ENCODE assay signal across 15 cellular contexts in the genomic region with DNA sequence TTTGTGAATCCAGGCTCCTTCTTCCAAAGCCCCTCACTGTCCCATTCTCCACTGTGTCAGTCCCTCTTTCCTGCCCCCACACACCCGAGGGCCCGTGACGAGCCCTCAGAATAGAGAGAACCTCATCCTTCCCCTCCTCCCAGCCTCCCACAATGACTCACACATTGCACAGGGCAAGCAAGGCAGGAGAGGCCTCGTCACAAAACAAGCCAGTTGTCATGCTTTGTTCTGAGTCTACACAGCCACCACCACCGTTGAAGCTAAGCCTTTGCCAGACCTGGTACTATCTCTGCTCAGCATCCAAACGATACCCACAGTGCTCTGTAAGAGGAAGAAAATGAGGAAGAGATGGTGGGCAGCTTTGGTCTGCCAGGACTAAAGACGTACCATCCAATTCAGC.
DNase-seq lines count a peak whose midpoint lies in the region; ATAC-seq and TF ChIP-seq lines count a peak whose summit lies in the region.
"Had no signal": no experiment of that assay in that cellular context is flagged by ENCODE, and none has a peak within 500 bp of the region (broad histone marks: within the 10 kb centered on the region; RNA-seq: fewer than 3 reads in every experiment).

No MANE protein-coding gene starts in this region.

- DNase-seq in CD4-positive, CD25-positive, alpha-beta regulatory T cell, result no peak
- DNase-seq in M059J (ENCODE audit: low read depth) (peak; percentile 82), astrocyte of the hippocampus (ENCODE audit: low read depth, low spot score) (peak; percentile 60), spleen (no peak), activated gamma-delta T cell treated with Interleukin-2 at 50 U/mL for 16 hours (no peak), ACHN (no peak), lower lobe of right lung (no peak)
- DNase-seq: activated B cell treated with CpG ODN at 0.5 μM for 24 hours; activated naive CD8-positive, alpha-beta T cell treated with anti-CD3 and anti-CD28 coated beads, Interleukin-2, amount 50 U/mL, for 24 hours; MG63; NCI-H2227 treated with DMSO at 0.1 percent for 48 hours; SW 1271; thyroid gland had no signal

- no peak overlapping the region for H3K27ac ChIP-seq in CD4-positive, CD25-positive, alpha-beta regulatory T cell (ENCODE audit: insufficient read depth, low read length, poor library complexity, severe bottlenecking)
- H3K27ac ChIP-seq in spleen (no peak overlapping the region), lower lobe of right lung (no peak overlapping the region)
- H3K27ac ChIP-seq: thyroid gland had no signal

- in situ Hi-C loops in ACHN (cut with HindIII; ENCODE audit: low pct_ligation_motif_present, low pct_unique_long_range_greater_than_20kb, low sequenced_read_pairs), result no loop called here

- intact Hi-C loops in spleen (cut with DNase I; ENCODE audit: low total_unique reads), result no loop called here
- intact Hi-C loops in lower lobe of right lung (cut with DNase I), result no loop called here

- no peak overlapping the region for H3K4me3 Mint-ChIP-seq in CD4-positive, CD25-positive, alpha-beta regulatory T cell
- no peak overlapping the region for H3K4me3 Mint-ChIP-seq in nephron
- H3K4me3 Mint-ChIP-seq: activated B cell treated with CpG ODN at 0.5 μM for 24 hours; activated naive CD8-positive, alpha-beta T cell treated with anti-CD3 and anti-CD28 coated beads, Interleukin-2, amount 50 U/mL, for 24 hours; memory B cell had no signal

- no peaks in the 10 kb centered on the region for H3K9me3 ChIP-seq in CD4-positive, CD25-positive, alpha-beta regulatory T cell (ENCODE audit: control insufficient read depth in 2 of 2, low read length in 2 of 2)
- no peaks in the 10 kb centered on the region for H3K9me3 ChIP-seq in spleen
- H3K9me3 ChIP-seq in lower lobe of right lung, result no peaks in the 10 kb centered on the region
- H3K9me3 ChIP-seq: MG63, thyroid gland had no signal

- H3K4me3 ChIP-seq in CD4-positive, CD25-positive, alpha-beta regulatory T cell (ENCODE audit: low read depth, low read length), result no peak overlapping the region
- no peak overlapping the region for H3K4me3 ChIP-seq in spleen
- no peak overlapping the region for H3K4me3 ChIP-seq in lower lobe of right lung
- H3K4me3 ChIP-seq: MG63, thyroid gland had no signal

- no peaks in the 10 kb centered on the region for H3K27me3 ChIP-seq in CD4-positive, CD25-positive, alpha-beta regulatory T cell (ENCODE audit: control insufficient read depth, insufficient read depth, low read length)
- H3K27me3 ChIP-seq in spleen (replicated peaks in 1 of 7) (no peaks in the 10 kb centered on the region), lower lobe of right lung (ENCODE audit: low read depth) (no peaks in the 10 kb centered on the region)
- H3K27me3 ChIP-seq: MG63, thyroid gland had no signal

- WGBS in spleen, 5 donors, result 73 to 80% (median 76%) methylated on average over 7 of the region's 7 CpGs

- TF ChIP-seq POLR2A in spleen (IDR thresholded peaks at IDR 0.05), result no peak

- no peaks in the 10 kb centered on the region for H3K36me3 Mint-ChIP-seq in CD4-positive, CD25-positive, alpha-beta regulatory T cell
- no peaks in the 10 kb centered on the region for H3K36me3 Mint-ChIP-seq in nephron (ENCODE audit: low read depth)
- H3K36me3 Mint-ChIP-seq: memory B cell had no signal

- H3K9me3 Mint-ChIP-seq in CD4-positive, CD25-positive, alpha-beta regulatory T cell, result peaks cover 0 to 4% (median 0%) of the 10 kb centered on the region in 7 donors
- H3K9me3 Mint-ChIP-seq in nephron, result no peaks in the 10 kb centered on the region
- H3K9me3 Mint-ChIP-seq: activated B cell treated with CpG ODN at 0.5 μM for 24 hours; activated naive CD8-positive, alpha-beta T cell treated with anti-CD3 and anti-CD28 coated beads, Interleukin-2, amount 50 U/mL, for 24 hours; memory B cell had no signal

- peak overlapping the region in 2 of 3 donors; percentile 39 to 40 for H3K27ac Mint-ChIP-seq in CD4-positive, CD25-positive, alpha-beta regulatory T cell
- peak overlapping the region; percentile 0 to 25 (median 21) for H3K27ac Mint-ChIP-seq in nephron
- H3K27ac Mint-ChIP-seq: activated B cell treated with CpG ODN at 0.5 μM for 24 hours; activated naive CD8-positive, alpha-beta T cell treated with anti-CD3 and anti-CD28 coated beads, Interleukin-2, amount 50 U/mL, for 24 hours; memory B cell had no signal

- no peak for TF ChIP-seq CTCF in nephron (IDR thresholded peaks at IDR 0.05; ENCODE audit: unreplicated experiment in 3 of 3)
- no peak for TF ChIP-seq CTCF in spleen (IDR thresholded peaks at IDR 0.05 in 8 of 11, conservative IDR thresholded peaks at IDR 0.05 in 3 of 11)
- no peak for TF ChIP-seq CTCF in lower lobe of right lung (IDR thresholded peaks at IDR 0.05)

- no peaks in the 10 kb centered on the region for H3K36me3 ChIP-seq in CD4-positive, CD25-positive, alpha-beta regulatory T cell (ENCODE audit: control insufficient read depth, insufficient read depth, low read length)
- H3K36me3 ChIP-seq in spleen (no peaks in the 10 kb centered on the region), lower lobe of right lung (no peaks in the 10 kb centered on the region)
- H3K36me3 ChIP-seq: MG63, thyroid gland had no signal

- no peaks in the 10 kb centered on the region for H3K4me1 ChIP-seq in CD4-positive, CD25-positive, alpha-beta regulatory T cell (ENCODE audit: control insufficient read depth, insufficient read depth, low read length, poor library complexity, severe bottlenecking)
- no peaks in the 10 kb centered on the region for H3K4me1 ChIP-seq in spleen
- H3K4me1 ChIP-seq in lower lobe of right lung, result no peaks in the 10 kb centered on the region
- H3K4me1 ChIP-seq: thyroid gland had no signal

- ATAC-seq in CD4-positive, CD25-positive, alpha-beta regulatory T cell (ENCODE audit: low read depth in 2 of 2), result no peak
- ATAC-seq in lower lobe of right lung, result no peak
- ATAC-seq: activated naive CD8-positive, alpha-beta T cell treated with anti-CD3 and anti-CD28 coated beads, Interleukin-2, amount 50 U/mL, for 24 hours had no signal

- H3K27me3 Mint-ChIP-seq in CD4-positive, CD25-positive, alpha-beta regulatory T cell, result peaks cover 4% of the 10 kb centered on the region
- H3K27me3 Mint-ChIP-seq in nephron (ENCODE audit: low read depth), result peaks cover 4% of the 10 kb centered on the region
- H3K27me3 Mint-ChIP-seq: activated B cell treated with CpG ODN at 0.5 μM for 24 hours; activated naive CD8-positive, alpha-beta T cell treated with anti-CD3 and anti-CD28 coated beads, Interleukin-2, amount 50 U/mL, for 24 hours had no signal

- H3K4me1 Mint-ChIP-seq in CD4-positive, CD25-positive, alpha-beta regulatory T cell, result no peaks in the 10 kb centered on the region
- H3K4me1 Mint-ChIP-seq in nephron, result peaks cover 54% of the 10 kb centered on the region
- H3K4me1 Mint-ChIP-seq: activated B cell treated with CpG ODN at 0.5 μM for 24 hours; activated naive CD8-positive, alpha-beta T cell treated with anti-CD3 and anti-CD28 coated beads, Interleukin-2, amount 50 U/mL, for 24 hours; memory B cell had no signal

Comparison
In these comparisons a context has a peak if more than half of its experiments do, and no peak if none do; other contexts are left out.
1. DNase-seq: peak in M059J (single experiment) and astrocyte of the hippocampus (single experiment); none in CD4-positive, CD25-positive, alpha-beta regulatory T cell (0 of 3), spleen (single experiment), activated gamma-delta T cell treated with Interleukin-2 at 50 U/mL for 16 hours (single experiment), ACHN (single experiment) and lower lobe of right lung (single experiment).